10 cellular contexts compared by ENCODE assay signal in genomic region chr11:109972181-109972715, GRCh38.
A peak's percentile ranks its signal among the peaks of the same experiment; 100 is the strongest.
DNase-seq lines count a peak whose midpoint lies in the region; ATAC-seq and TF ChIP-seq lines count a peak whose summit lies in the region.
"Had no signal": no experiment of that assay in that cellular context is flagged by ENCODE, and none has a peak within 500 bp of the region (broad histone marks: within the 10 kb centered on the region; RNA-seq: fewer than 3 reads in every experiment).

No MANE protein-coding gene starts in this region.

- H3K4me1 ChIP-seq in BE2C = no peaks in the 10 kb centered on the region
- H3K4me1 ChIP-seq: body of pancreas had no signal

- no peak overlapping the region for H3K4me3 Mint-ChIP-seq in activated naive CD4-positive, alpha-beta T cell treated with anti-CD3 and anti-CD28 coated beads for 36 hours

- peak; percentile 32 for DNase-seq in globus pallidus (ENCODE audit: low spot score)
- no peak for DNase-seq in activated naive CD4-positive, alpha-beta T cell treated with anti-CD3 and anti-CD28 coated beads for 36 hours
- no peak for DNase-seq in stimulated activated CD4-positive, alpha-beta T cell treated with anti-CD3 and anti-CD28 coated beads, Interleukin-1b, Interleukin-23, amount 100 ng/mL, for 48 hours
- DNase-seq in BE2C = no peak
- DNase-seq in H4 (ENCODE audit: low spot score) = no peak
- DNase-seq: body of pancreas, MG63 had no signal

- peaks cover 6% of the 10 kb centered on the region for H3K4me1 Mint-ChIP-seq in activated naive CD4-positive, alpha-beta T cell treated with anti-CD3 and anti-CD28 coated beads for 36 hours (ENCODE audit: low read depth)

- H3K27me3 Mint-ChIP-seq in activated naive CD4-positive, alpha-beta T cell treated with anti-CD3 and anti-CD28 coated beads for 36 hours (ENCODE audit: low read depth) = no peaks in the 10 kb centered on the region

- H3K27ac Mint-ChIP-seq in activated naive CD4-positive, alpha-beta T cell treated with anti-CD3 and anti-CD28 coated beads for 36 hours = no peak overlapping the region

- H3K36me3 ChIP-seq in BE2C = no peaks in the 10 kb centered on the region
- H3K36me3 ChIP-seq: MG63 had no signal

- intact Hi-C loops in activated naive CD4-positive, alpha-beta T cell treated with anti-CD3 and anti-CD28 coated beads for 36 hours (cut with micrococcal nuclease) = no loop called here

- no peaks in the 10 kb centered on the region for H3K27me3 ChIP-seq in BE2C
- H3K27me3 ChIP-seq: body of pancreas, MG63 had no signal

- TF ChIP-seq CTCF in BE2C (IDR thresholded peaks at IDR 0.05; ENCODE audit: low read depth, low read length) = no peak

- H3K4me3 ChIP-seq in BE2C (ENCODE audit: low read depth, low read length) = no peak overlapping the region
- H3K4me3 ChIP-seq: body of pancreas, MG63 had no signal

- ATAC-seq in GM18498 (IDR thresholded peaks at IDR 0.05; ENCODE audit: unreplicated experiment) = peak; percentile 77
- peak; percentile 57 for ATAC-seq in GM21423 (IDR thresholded peaks at IDR 0.05; ENCODE audit: unreplicated experiment)
- peak; percentile 56 for ATAC-seq in HG03378 (IDR thresholded peaks at IDR 0.05; ENCODE audit: unreplicated experiment)
- ATAC-seq: body of pancreas had no signal

- H3K36me3 Mint-ChIP-seq in activated naive CD4-positive, alpha-beta T cell treated with anti-CD3 and anti-CD28 coated beads for 36 hours (ENCODE audit: low read depth) = no peaks in the 10 kb centered on the region

- H3K9me3 Mint-ChIP-seq in activated naive CD4-positive, alpha-beta T cell treated with anti-CD3 and anti-CD28 coated beads for 36 hours = no peaks in the 10 kb centered on the region

- H3K9me3 ChIP-seq in BE2C = no peaks in the 10 kb centered on the region
- H3K9me3 ChIP-seq: body of pancreas, MG63 had no signal

- CTCF ChIA-PET in activated naive CD4-positive, alpha-beta T cell treated with anti-CD3 and anti-CD28 coated beads for 36 hours (lab: Charles Lee) = no interaction called here
